Comparison of ENCODE assay signal across 10 cellular contexts in genomic region chr3:47664519-47664918, GRCh38.
DNase-seq lines count a peak whose midpoint lies in the region; ATAC-seq and TF ChIP-seq lines count a peak whose summit lies in the region.
"Had no signal": no experiment of that assay in that cellular context is flagged by ENCODE, and none has a peak within 500 bp of the region (broad histone marks: within the 10 kb centered on the region; RNA-seq: fewer than 3 reads in every experiment).

No MANE protein-coding gene starts in this region.

- no peak overlapping the region for H3K4me3 Mint-ChIP-seq in activated CD4-positive, alpha-beta memory T cell treated with anti-CD3 and anti-CD28 coated beads, Interleukin-2, amount 10 ng/mL, durations not matched to agents 7 days and 5 days

- POLR2A ChIA-PET in activated CD4-positive, alpha-beta memory T cell treated with anti-CD3 and anti-CD28 coated beads, Interleukin-2, amount 10 ng/mL, durations not matched to agents 7 days and 5 days (lab: Charles Lee), result no interaction called here

- no peak for ATAC-seq in HG03097 (IDR thresholded peaks at IDR 0.05; ENCODE audit: low FRiP score, unreplicated experiment)

- peaks cover 18% of the 10 kb centered on the region for H3K36me3 Mint-ChIP-seq in activated CD4-positive, alpha-beta memory T cell treated with anti-CD3 and anti-CD28 coated beads, Interleukin-2, amount 10 ng/mL, durations not matched to agents 7 days and 5 days (ENCODE audit: low read depth)

- no peak overlapping the region for H3K4me3 ChIP-seq in astrocyte of the spinal cord (ENCODE audit: low read depth, low read length)

- peak; percentile 30 for TF ChIP-seq CTCF in astrocyte of the spinal cord (IDR thresholded peaks at IDR 0.05; ENCODE audit: low read depth, low read length)

- peaks cover 1% of the 10 kb centered on the region for H3K4me1 Mint-ChIP-seq in activated CD4-positive, alpha-beta memory T cell treated with anti-CD3 and anti-CD28 coated beads, Interleukin-2, amount 10 ng/mL, durations not matched to agents 7 days and 5 days

- DNase-seq in ELR (ENCODE audit: low read depth), result peak; percentile 53
- DNase-seq in KBM-7, result peak; percentile 13
- DNase-seq in astrocyte of the spinal cord (ENCODE audit: low read depth, low spot score), result peak; percentile 15
- peak; percentile 60 for DNase-seq in myocyte (ENCODE audit: low read depth)
- DNase-seq in T1000 (lab: John Stamatoyannopoulos, UW), result no peak
- DNase-seq in NCI-H2107 treated with DMSO at 0.1 percent for 48 hours (lab: John Stamatoyannopoulos, UW; ENCODE audit: unreplicated experiment), result no peak
- no peak for DNase-seq in activated CD4-positive, alpha-beta memory T cell treated with anti-CD3 and anti-CD28 coated beads, Interleukin-2, amount 10 ng/mL, durations not matched to agents 7 days and 5 days
- DNase-seq: amniotic stem cell, kidney glomerular epithelial cell had no signal

- peaks cover under 1% of the 10 kb centered on the region for H3K9me3 Mint-ChIP-seq in activated CD4-positive, alpha-beta memory T cell treated with anti-CD3 and anti-CD28 coated beads, Interleukin-2, amount 10 ng/mL, durations not matched to agents 7 days and 5 days

- no peak overlapping the region for H3K27ac Mint-ChIP-seq in activated CD4-positive, alpha-beta memory T cell treated with anti-CD3 and anti-CD28 coated beads, Interleukin-2, amount 10 ng/mL, durations not matched to agents 7 days and 5 days

- in situ Hi-C loops in KBM-7 (cut with MboI; ENCODE audit: low pct_unique_long_range_greater_than_20kb, low sequenced_read_pairs), result no loop called here
- in situ Hi-C loops in astrocyte of the spinal cord (cut with HindIII; ENCODE audit: low sequenced_read_pairs), result no loop called here

- CTCF ChIA-PET in activated CD4-positive, alpha-beta memory T cell treated with anti-CD3 and anti-CD28 coated beads, Interleukin-2, amount 10 ng/mL, durations not matched to agents 7 days and 5 days (lab: Charles Lee), result interaction anchor here (2.0 kb wide), 1 partner anchor 142 kb away, joined by 8 read pairs; no protein-coding TSS in a partner anchor

- no peaks in the 10 kb centered on the region for H3K27me3 Mint-ChIP-seq in activated CD4-positive, alpha-beta memory T cell treated with anti-CD3 and anti-CD28 coated beads, Interleukin-2, amount 10 ng/mL, durations not matched to agents 7 days and 5 days

Comparison
In these comparisons a context has a peak if more than half of its experiments do, and no peak if none do; other contexts are left out.
1. DNase-seq: peak in ELR (single experiment), KBM-7 (single experiment), astrocyte of the spinal cord (single experiment) and myocyte (single experiment); none in T1000 (single experiment), NCI-H2107 treated with DMSO at 0.1 percent for 48 hours (single experiment) and activated CD4-positive, alpha-beta memory T cell treated with anti-CD3 and anti-CD28 coated beads, Interleukin-2, amount 10 ng/mL, durations not matched to agents 7 days and 5 days (single experiment).